Comparison of ENCODE assay signal across 21 cellular contexts in genomic region chr5:102288630-102289029, GRCh38. TPM values are rescaled to one million over a fixed set of nuclear protein-coding genes. Genes with fewer than 3 reads are reported as not detected.
"Had no signal": no experiment of that assay in that cellular context is flagged by ENCODE, and none has a peak within 500 bp of the region (broad histone marks: within the 10 kb centered on the region; RNA-seq: fewer than 3 reads in every experiment).

No MANE protein-coding gene starts in this region.

- H3K27me3 ChIP-seq: dorsolateral prefrontal cortex, gastrocnemius medialis, neural progenitor cell, sigmoid colon, stomach, thyroid gland had no signal

- ATAC-seq: esophagus mucosa; gastrocnemius medialis; psoas muscle; right cardiac atrium; stimulated activated effector memory CD8-positive, alpha-beta T cell treated with anti-CD3 and anti-CD28 coated beads, Interleukin-12 subunit alpha, Interleukin-12 subunit beta, amount 100 ng/mL, for 72 hours had no signal

- H3K4me1 Mint-ChIP-seq: nephron, neural progenitor cell had no signal

- DNase-seq: dorsolateral prefrontal cortex; effector CD4-positive, alpha-beta T cell; foreskin fibroblast; gastrocnemius medialis; head of caudate nucleus; islet precursor cell; nucleus accumbens; psoas muscle; right cardiac atrium; sigmoid colon; stimulated activated CD4-positive, alpha-beta T cell treated with anti-CD3 and anti-CD28 coated beads, Interleukin-2, amount 100 ng/mL, for 24 hours; stimulated activated CD4-positive, alpha-beta T cell treated with anti-CD3 and anti-CD28 coated beads, Interleukin-4, amount 100 ng/mL, for 24 hours; stimulated activated naive CD4-positive, alpha-beta T cell treated with Interleukin-2 at 50 U/mL for 16 hours; stomach; thyroid gland had no signal

- H3K27ac Mint-ChIP-seq: memory B cell; nephron; neural progenitor cell; stimulated activated effector memory CD8-positive, alpha-beta T cell treated with anti-CD3 and anti-CD28 coated beads, Interleukin-12 subunit alpha, Interleukin-12 subunit beta, amount 100 ng/mL, for 72 hours had no signal

- H3K36me3 Mint-ChIP-seq: memory B cell; neural progenitor cell; stimulated activated effector memory CD8-positive, alpha-beta T cell treated with anti-CD3 and anti-CD28 coated beads, Interleukin-12 subunit alpha, Interleukin-12 subunit beta, amount 100 ng/mL, for 72 hours had no signal

- H3K27ac ChIP-seq: gastrocnemius medialis, neural progenitor cell, psoas muscle, sigmoid colon, stomach, thyroid gland had no signal

- H3K9me3 Mint-ChIP-seq: memory B cell; nephron; neural progenitor cell; stimulated activated effector memory CD8-positive, alpha-beta T cell treated with anti-CD3 and anti-CD28 coated beads, Interleukin-12 subunit alpha, Interleukin-12 subunit beta, amount 100 ng/mL, for 72 hours had no signal

- H3K4me3 Mint-ChIP-seq: memory B cell; nephron; neural progenitor cell; stimulated activated effector memory CD8-positive, alpha-beta T cell treated with anti-CD3 and anti-CD28 coated beads, Interleukin-12 subunit alpha, Interleukin-12 subunit beta, amount 100 ng/mL, for 72 hours had no signal

- H3K36me3 ChIP-seq: gastrocnemius medialis, neural progenitor cell, sigmoid colon, stomach, thyroid gland had no signal

- H3K9me3 ChIP-seq: gastrocnemius medialis, psoas muscle, sigmoid colon, stomach, thyroid gland had no signal

- H3K4me3 ChIP-seq: dorsolateral prefrontal cortex, gastrocnemius medialis, lung, neural progenitor cell, psoas muscle, sigmoid colon, stomach, thyroid gland had no signal

- H3K4me1 ChIP-seq: gastrocnemius medialis, neural progenitor cell, psoas muscle, sigmoid colon, stomach, thyroid gland had no signal

- H3K27me3 Mint-ChIP-seq: memory B cell had no signal

RNA-seq across cellular contexts. Expression of gene SLCO4C1, which starts 7.5 kb away (rescaled TPM):
- total RNA-seq: esophagus mucosa, gastrocnemius medialis had no signal
- polyA plus RNA-seq: stomach had no signal
